In the genomic region with DNA sequence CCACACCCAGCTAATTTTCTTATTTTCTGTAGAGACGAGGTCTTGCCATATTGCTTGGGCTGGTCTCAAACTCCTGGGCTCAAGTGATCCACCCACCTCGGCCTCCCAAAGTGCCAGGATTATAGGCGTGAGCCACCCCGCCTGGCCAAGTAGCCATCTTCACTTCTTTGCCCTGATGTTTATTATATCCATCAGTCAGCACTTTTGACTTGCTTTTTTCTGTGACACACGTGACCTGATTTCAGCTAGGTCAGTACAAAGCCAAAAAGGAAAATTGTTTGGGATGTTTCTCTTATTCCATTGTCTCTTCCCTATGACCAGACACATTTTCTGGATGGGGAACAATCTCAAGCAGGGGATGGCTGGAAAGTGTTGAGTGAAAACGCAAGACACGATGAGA, we compare ENCODE assay signal across 2 cellular contexts.
TF ChIP-seq lines count a peak whose summit lies in the region.

No MANE protein-coding gene starts in this region.

TF ChIP-seq in A549, 52 proteins besides CTCF, POLR2A, EP300 and RAD21 (continued from another document):
- TF ChIP-seq, protein P1, sequence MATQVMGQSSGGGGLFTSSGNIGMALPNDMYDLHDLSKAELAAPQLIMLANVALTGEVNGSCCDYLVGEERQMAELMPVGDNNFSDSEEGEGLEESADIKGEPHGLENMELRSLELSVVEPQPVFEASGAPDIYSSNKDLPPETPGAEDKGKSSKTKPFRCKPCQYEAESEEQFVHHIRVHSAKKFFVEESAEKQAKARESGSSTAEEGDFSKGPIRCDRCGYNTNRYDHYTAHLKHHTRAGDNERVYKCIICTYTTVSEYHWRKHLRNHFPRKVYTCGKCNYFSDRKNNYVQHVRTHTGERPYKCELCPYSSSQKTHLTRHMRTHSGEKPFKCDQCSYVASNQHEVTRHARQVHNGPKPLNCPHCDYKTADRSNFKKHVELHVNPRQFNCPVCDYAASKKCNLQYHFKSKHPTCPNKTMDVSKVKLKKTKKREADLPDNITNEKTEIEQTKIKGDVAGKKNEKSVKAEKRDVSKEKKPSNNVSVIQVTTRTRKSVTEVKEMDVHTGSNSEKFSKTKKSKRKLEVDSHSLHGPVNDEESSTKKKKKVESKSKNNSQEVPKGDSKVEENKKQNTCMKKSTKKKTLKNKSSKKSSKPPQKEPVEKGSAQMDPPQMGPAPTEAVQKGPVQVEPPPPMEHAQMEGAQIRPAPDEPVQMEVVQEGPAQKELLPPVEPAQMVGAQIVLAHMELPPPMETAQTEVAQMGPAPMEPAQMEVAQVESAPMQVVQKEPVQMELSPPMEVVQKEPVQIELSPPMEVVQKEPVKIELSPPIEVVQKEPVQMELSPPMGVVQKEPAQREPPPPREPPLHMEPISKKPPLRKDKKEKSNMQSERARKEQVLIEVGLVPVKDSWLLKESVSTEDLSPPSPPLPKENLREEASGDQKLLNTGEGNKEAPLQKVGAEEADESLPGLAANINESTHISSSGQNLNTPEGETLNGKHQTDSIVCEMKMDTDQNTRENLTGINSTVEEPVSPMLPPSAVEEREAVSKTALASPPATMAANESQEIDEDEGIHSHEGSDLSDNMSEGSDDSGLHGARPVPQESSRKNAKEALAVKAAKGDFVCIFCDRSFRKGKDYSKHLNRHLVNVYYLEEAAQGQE (IDR thresholded peaks at IDR 0.05) = no peak
- peak; percentile 66 for TF ChIP-seq MAFK (IDR thresholded peaks at IDR 0.05; ENCODE audit: partially characterized antibody)
- TF ChIP-seq MYC (IDR thresholded peaks at IDR 0.05; ENCODE audit: borderline replicate concordance, low read length) = no peak

TF ChIP-seq in K562, 482 proteins besides CTCF, POLR2A, EP300 and RAD21 (continued from another document):
- 0 out of 2 replicates have a peak, but pooled peaks have one; percentile 21 for TF ChIP-seq ZNF316 (IDR thresholded peaks at IDR 0.05)
